18 cellular contexts compared by ENCODE assay signal in genomic region chr18:75167759-75168211, GRCh38. TPM values are rescaled to one million over a fixed set of nuclear protein-coding genes. Genes with fewer than 3 reads are reported as not detected.
DNase-seq lines count a peak whose midpoint lies in the region; ATAC-seq and TF ChIP-seq lines count a peak whose summit lies in the region.
"Had no signal": no experiment of that assay in that cellular context is flagged by ENCODE, and none has a peak within 500 bp of the region (broad histone marks: within the 10 kb centered on the region; RNA-seq: fewer than 3 reads in every experiment).

No MANE protein-coding gene starts in this region.

- WGBS in esophagus muscularis mucosa: 57% methylated on average over 22 of the region's 25 CpGs

- TF ChIP-seq POLR2A in esophagus muscularis mucosa (IDR thresholded peaks at IDR 0.05; ENCODE audit: low read depth): no peak

- DNase-seq in CD14-positive monocyte (ENCODE audit: low spot score) (no peak), NCI-H2029 (lab: John Stamatoyannopoulos, UW) (peak; percentile 33), esophagus muscularis mucosa (ENCODE audit: extremely low spot score) (peak; percentile 78), osteocyte (ENCODE audit: extremely low spot score, unreplicated experiment) (peak; percentile 82), KBM-7 (no peak)
- no peak for DNase-seq in stimulated activated CD4-positive, alpha-beta T cell treated with anti-CD3 and anti-CD28 coated beads, Interleukin-2, amount 100 ng/mL, for 24 hours
- no peak for DNase-seq in activated naive CD4-positive, alpha-beta T cell treated with Interleukin-2 at 50 U/mL for 16 hours
- DNase-seq: activated CD4-positive, alpha-beta T cell treated with anti-CD3 and anti-CD28 coated beads for 48 hours; mammary epithelial cell; NCI-H2107; stimulated activated CD4-positive, alpha-beta T cell treated with anti-CD3 and anti-CD28 coated beads, Interleukin-4, amount 100 ng/mL, for 1 hour; stimulated activated naive B cell treated with anti-CD40 and anti-IgM and Interleukin-4, amounts not matched to agents 10 μg/mL and 1 μg/mL and 100 μg/mL, for 72 hours; T-helper 1 cell had no signal

- peaks cover 9 to 27% (median 21%) of the 10 kb centered on the region in 4 donors for H3K4me1 ChIP-seq in esophagus muscularis mucosa
- H3K4me1 ChIP-seq: ascending aorta, parathyroid adenoma had no signal

- ATAC-seq in HG02884 (IDR thresholded peaks at IDR 0.05; ENCODE audit: unreplicated experiment): no peak
- ATAC-seq: K562; stimulated activated naive B cell treated with anti-CD40 and anti-IgM and Interleukin-4, amounts not matched to agents 10 μg/mL and 1 μg/mL and 100 μg/mL, for 72 hours had no signal

- H3K36me3 Mint-ChIP-seq in CD14-positive monocyte (no peaks in the 10 kb centered on the region), osteocyte (ENCODE audit: unreplicated experiment) (no peaks in the 10 kb centered on the region)
- H3K36me3 Mint-ChIP-seq: stimulated activated naive B cell treated with anti-CD40 and anti-IgM and Interleukin-4, amounts not matched to agents 10 μg/mL and 1 μg/mL and 100 μg/mL, for 72 hours had no signal

- TF ChIP-seq CTCF in CD14-positive monocyte (IDR thresholded peaks at IDR 0.05): no peak
- no peak for TF ChIP-seq CTCF in esophagus muscularis mucosa (IDR thresholded peaks at IDR 0.05)
- no peak for TF ChIP-seq CTCF in osteocyte (IDR thresholded peaks at IDR 0.05)

- in situ Hi-C loops in KBM-7 (cut with MboI; ENCODE audit: low pct_unique_long_range_greater_than_20kb, low sequenced_read_pairs): no loop called here

- peak overlapping the region; percentile 46 to 57 (median 55) for H3K4me3 ChIP-seq in esophagus muscularis mucosa
- H3K4me3 ChIP-seq: ascending aorta; BLaER1 treated with 17β-estradiol and CSF1 and Interleukin-3, amounts not matched to agents 10 nM and 100 nM; K562 had no signal

- H3K4me3 Mint-ChIP-seq in CD14-positive monocyte (peak overlapping the region; percentile 51 to 62), osteocyte (ENCODE audit: unreplicated experiment) (no peak overlapping the region)
- H3K4me3 Mint-ChIP-seq: stimulated activated naive B cell treated with anti-CD40 and anti-IgM and Interleukin-4, amounts not matched to agents 10 μg/mL and 1 μg/mL and 100 μg/mL, for 72 hours had no signal

- TF ChIP-seq EP300 in esophagus muscularis mucosa (IDR thresholded peaks at IDR 0.05): no peak

- H3K27me3 Mint-ChIP-seq in CD14-positive monocyte (ENCODE audit: low read depth in 3 of 3) (peaks cover 7 to 12% (median 11%) of the 10 kb centered on the region in 3 donors), osteocyte (ENCODE audit: unreplicated experiment) (peaks cover 9% of the 10 kb centered on the region)

- H3K4me1 Mint-ChIP-seq in CD14-positive monocyte (peaks cover 1% of the 10 kb centered on the region), osteocyte (ENCODE audit: unreplicated experiment) (no peaks in the 10 kb centered on the region)

- no peaks in the 10 kb centered on the region for H3K36me3 ChIP-seq in esophagus muscularis mucosa
- H3K36me3 ChIP-seq: ascending aorta; BLaER1 treated with 17β-estradiol and CSF1 and Interleukin-3, amounts not matched to agents 10 nM and 100 nM had no signal

- no peak overlapping the region for H3K27ac Mint-ChIP-seq in CD14-positive monocyte
- H3K27ac Mint-ChIP-seq in osteocyte (ENCODE audit: unreplicated experiment): no peak overlapping the region
- H3K27ac Mint-ChIP-seq: stimulated activated naive B cell treated with anti-CD40 and anti-IgM and Interleukin-4, amounts not matched to agents 10 μg/mL and 1 μg/mL and 100 μg/mL, for 72 hours had no signal

- intact Hi-C loops in CD14-positive monocyte (cut with micrococcal nuclease): no loop called here
- intact Hi-C loops in esophagus muscularis mucosa (cut with DNase I): loop anchor here (10.0 kb wide), 1 partner anchor 513 kb away; no protein-coding TSS in a partner anchor

- H3K9me3 ChIP-seq in esophagus muscularis mucosa: no peaks in the 10 kb centered on the region
- H3K9me3 ChIP-seq: ascending aorta had no signal

- no peaks in the 10 kb centered on the region for H3K27me3 ChIP-seq in esophagus muscularis mucosa
- H3K27me3 ChIP-seq: ascending aorta; BLaER1 treated with 17β-estradiol and CSF1 and Interleukin-3, amounts not matched to agents 10 nM and 100 nM had no signal

- peaks cover 0 to 6% (median 2%) of the 10 kb centered on the region in 7 donors for H3K9me3 Mint-ChIP-seq in CD14-positive monocyte
- no peaks in the 10 kb centered on the region for H3K9me3 Mint-ChIP-seq in osteocyte (ENCODE audit: unreplicated experiment)

- peak overlapping the region; percentile 77 to 80 (median 79) for H3K27ac ChIP-seq in esophagus muscularis mucosa (replicated peaks in 1 of 4)
- H3K27ac ChIP-seq: ascending aorta; BLaER1 treated with 17β-estradiol and CSF1 and Interleukin-3, amounts not matched to agents 10 nM and 100 nM; parathyroid adenoma had no signal

RNA-seq across cellular contexts. Expression of gene PTGR3, which starts 41.2 kb away (rescaled TPM):
- 10 to 100 TPM; 15.5 to 27.5 TPM for polyA plus RNA-seq in CD14-positive monocyte
- 10 to 100 TPM in 3 of 4 donors, 1 to 10 TPM in 1; 9.6 to 27.5 (median 20.1) TPM for total RNA-seq in esophagus muscularis mucosa
- total RNA-seq in osteocyte: 17.7 and 19.7 TPM in 2 replicates

RNA-seq across cellular contexts. Expression of gene TSHZ1, which starts 42.8 kb away (rescaled TPM):
- polyA plus RNA-seq in CD14-positive monocyte: 1 to 10 TPM in 1 of 2 donors, under 1 TPM in 1; 0.76 to 1.4 TPM
- 10 to 100 TPM; 17.9 to 41.7 (median 32.2) TPM for total RNA-seq in esophagus muscularis mucosa
- total RNA-seq in osteocyte: 12.2 and 13.3 TPM in 2 replicates

Comparison
In these comparisons a context has a peak if more than half of its experiments do, and no peak if none do; other contexts are left out.
1. DNase-seq: peak in NCI-H2029 (single experiment), esophagus muscularis mucosa (single experiment) and osteocyte (single experiment); none in CD14-positive monocyte (single experiment), KBM-7 (single experiment), stimulated activated CD4-positive, alpha-beta T cell treated with anti-CD3 and anti-CD28 coated beads, Interleukin-2, amount 100 ng/mL, for 24 hours (0 of 2) and activated naive CD4-positive, alpha-beta T cell treated with Interleukin-2 at 50 U/mL for 16 hours (single experiment).